In genomic region chr10:93280699-93281366, GRCh38 we compare ENCODE assay signal across 25 cellular contexts.
DNase-seq lines count a peak whose midpoint lies in the region; ATAC-seq, FAIRE-seq and TF ChIP-seq lines count a peak whose summit lies in the region.
"Had no signal": no experiment of that assay in that cellular context is flagged by ENCODE, and none has a peak within 500 bp of the region (broad histone marks: within the 10 kb centered on the region; RNA-seq: fewer than 3 reads in every experiment).

No MANE protein-coding gene starts in this region.

- H3K9ac ChIP-seq in iPS-15b (ENCODE audit: low read depth, low read length) (peak overlapping the region; percentile 87), trophoblast cell (ENCODE audit: low read length) (no peak overlapping the region)
- H3K9ac ChIP-seq: GM23248 had no signal

- no peak for TF ChIP-seq POLR2A in breast epithelium (IDR thresholded peaks at IDR 0.05)

- no peaks in the 10 kb centered on the region for H3K27me3 Mint-ChIP-seq in MCF 10A (ENCODE audit: insufficient read depth, unreplicated experiment)
- H3K27me3 Mint-ChIP-seq: activated naive CD8-positive, alpha-beta T cell treated with anti-CD3 and anti-CD28 coated beads for 36 hours had no signal

- H3K23ac ChIP-seq in trophoblast cell (ENCODE audit: low read length) = no peak overlapping the region

- H3K79me1 ChIP-seq in trophoblast cell (ENCODE audit: low read length) = no peaks in the 10 kb centered on the region

- H3K36me3 ChIP-seq in breast epithelium = no peaks in the 10 kb centered on the region
- H3K36me3 ChIP-seq in WERI-Rb-1 = no peaks in the 10 kb centered on the region
- no peaks in the 10 kb centered on the region for H3K36me3 ChIP-seq in iPS-15b (ENCODE audit: control insufficient read depth, insufficient read depth, low read length)
- H3K36me3 ChIP-seq in trophoblast cell (ENCODE audit: control insufficient read depth in 1 of 2, insufficient read depth in 2 of 2, low read length in 2 of 2) = no peaks in the 10 kb centered on the region
- H3K36me3 ChIP-seq: esophagus muscularis mucosa, left ventricle myocardium inferior, sigmoid colon had no signal

- DNase-seq in breast epithelium (ENCODE audit: low spot score in 2 of 2) = no peak
- no peak for DNase-seq in MCF 10A (ENCODE audit: unreplicated experiment)
- peak; percentile 79 for DNase-seq in WERI-Rb-1
- no peak for DNase-seq in frontal cortex (ENCODE audit: low spot score in 2 of 2)
- DNase-seq in activated CD4-positive, alpha-beta T cell treated with anti-CD3 and anti-CD28 coated beads for 1 hour = no peak
- DNase-seq in trophoblast cell = no peak
- DNase-seq: activated CD4-positive, alpha-beta T cell treated with anti-CD3 and anti-CD28 coated beads, Interleukin-2, amount 50 U/mL, for 4 hours; activated CD8-positive, alpha-beta memory T cell treated with anti-CD3 and anti-CD28 coated beads, Interleukin-2, amount 50 U/mL, for 48 hours; activated naive CD8-positive, alpha-beta T cell treated with anti-CD3 and anti-CD28 coated beads for 36 hours; Calu3; effector memory CD4-positive, alpha-beta T cell; GM23248; immature natural killer cell; left ventricle myocardium inferior; NCI-H2029; NCI-H446 treated with DMSO at 0.1 percent for 48 hours; sigmoid colon; stimulated activated CD4-positive, alpha-beta T cell treated with anti-CD3 and anti-CD28 coated beads, Interleukin-15, amount 100 ng/mL, for 24 hours; T-helper 17 cell had no signal

- CTCF ChIA-PET in MCF 10A (lab: Yijun Ruan, JAX) = interaction anchor here (0.6 to 2.0 kb wide), 6 partner anchors 8 to 201 kb away, joined by 3 to 10 read pairs (median 6); no protein-coding TSS in a partner anchor

- no peak overlapping the region for H3K4me3 ChIP-seq in breast epithelium
- no peak overlapping the region for H3K4me3 ChIP-seq in WERI-Rb-1 (ENCODE audit: low read depth, low read length)
- no peak overlapping the region for H3K4me3 ChIP-seq in iPS-15b (ENCODE audit: low read depth, low read length)
- H3K4me3 ChIP-seq in trophoblast cell (ENCODE audit: low read depth, low read length) = no peak overlapping the region
- H3K4me3 ChIP-seq: A549, esophagus muscularis mucosa, GM23248, left ventricle myocardium inferior, sigmoid colon had no signal

- intact Hi-C loops in breast epithelium (cut with DNase I; ENCODE audit: low total_unique reads) = no loop called here
- intact Hi-C loops in MCF 10A (cut with micrococcal nuclease) = no loop called here

- H4K91ac ChIP-seq in trophoblast cell (ENCODE audit: low read depth, low read length) = no peak overlapping the region

- no peaks in the 10 kb centered on the region for H3K4me1 Mint-ChIP-seq in MCF 10A (ENCODE audit: insufficient read depth, unreplicated experiment)
- H3K4me1 Mint-ChIP-seq: activated naive CD8-positive, alpha-beta T cell treated with anti-CD3 and anti-CD28 coated beads for 36 hours; immature natural killer cell had no signal

- H2BK5ac ChIP-seq in trophoblast cell (ENCODE audit: low read depth, low read length, poor library complexity) = no peak overlapping the region

- no peak overlapping the region for H2BK120ac ChIP-seq in trophoblast cell (ENCODE audit: insufficient read depth, low read length, poor library complexity)

- no peak for ATAC-seq in GM21529 (IDR thresholded peaks at IDR 0.05; ENCODE audit: unreplicated experiment)
- ATAC-seq: T-helper 17 cell had no signal

- no peak for FAIRE-seq in frontal cortex (lab: Jason Lieb, UNC)
- FAIRE-seq: A549 had no signal

- TF ChIP-seq CTCF in breast epithelium (IDR thresholded peaks at IDR 0.05) (no peak), MCF 10A (IDR thresholded peaks at IDR 0.05; ENCODE audit: unreplicated experiment) (no peak), WERI-Rb-1 (IDR thresholded peaks at IDR 0.05; ENCODE audit: low read depth, low read length) (no peak)

- H3K4ac ChIP-seq in trophoblast cell (ENCODE audit: low read depth, low read length) = no peak overlapping the region

- no peaks in the 10 kb centered on the region for H3K9me3 Mint-ChIP-seq in MCF 10A (ENCODE audit: unreplicated experiment)
- H3K9me3 Mint-ChIP-seq: activated naive CD8-positive, alpha-beta T cell treated with anti-CD3 and anti-CD28 coated beads for 36 hours; immature natural killer cell; natural killer cell treated with Interleukin-12 subunit alpha and Interleukin-12 subunit beta and Interleukin-15 and Interleukin-18, amount 100 ng/mL, for 72 hours had no signal

- no peaks in the 10 kb centered on the region for H3K27me3 ChIP-seq in breast epithelium
- H3K27me3 ChIP-seq in WERI-Rb-1 (ENCODE audit: insufficient read depth, low read depth, severe bottlenecking) = no peaks in the 10 kb centered on the region
- no peaks in the 10 kb centered on the region for H3K27me3 ChIP-seq in iPS-15b (ENCODE audit: control insufficient read depth, insufficient read depth, low read length)
- no peaks in the 10 kb centered on the region for H3K27me3 ChIP-seq in trophoblast cell (ENCODE audit: insufficient read depth, low read length)
- H3K27me3 ChIP-seq: esophagus muscularis mucosa, sigmoid colon had no signal

- no peak overlapping the region for H4K8ac ChIP-seq in trophoblast cell (ENCODE audit: low read depth, low read length)

- H2AFZ ChIP-seq in trophoblast cell (ENCODE audit: insufficient read depth, low read length, poor library complexity) = no peak overlapping the region
- H2AFZ ChIP-seq: GM23248 had no signal

- H3K36me3 Mint-ChIP-seq in MCF 10A (ENCODE audit: insufficient read depth, unreplicated experiment) = no peaks in the 10 kb centered on the region
- H3K36me3 Mint-ChIP-seq: activated naive CD8-positive, alpha-beta T cell treated with anti-CD3 and anti-CD28 coated beads for 36 hours; immature natural killer cell; natural killer cell treated with Interleukin-12 subunit alpha and Interleukin-12 subunit beta and Interleukin-15 and Interleukin-18, amount 100 ng/mL, for 72 hours; type B pancreatic cell had no signal

- H3K18ac ChIP-seq in trophoblast cell (ENCODE audit: low read length) = no peak overlapping the region

- no TSS peak for BruUV-seq in MCF 10A (replicated peaks; lab: Mats Ljungman, UMichigan)

- no peak overlapping the region for H3K4me2 ChIP-seq in trophoblast cell (ENCODE audit: low read length)
- H3K4me2 ChIP-seq: A549 had no signal

- POLR2A ChIA-PET in MCF 10A (lab: Yijun Ruan, JAX) = interaction anchor here (1.2 kb wide), 1 partner anchor 169 kb away, joined by 3 read pairs; no protein-coding TSS in a partner anchor

- H4K12ac ChIP-seq in trophoblast cell (ENCODE audit: low read depth, low read length) = no peak overlapping the region

- H3K27ac Mint-ChIP-seq in MCF 10A (ENCODE audit: low read depth, unreplicated experiment) = no peak overlapping the region
- H3K27ac Mint-ChIP-seq: activated naive CD8-positive, alpha-beta T cell treated with anti-CD3 and anti-CD28 coated beads for 36 hours; immature natural killer cell; natural killer cell treated with Interleukin-12 subunit alpha and Interleukin-12 subunit beta and Interleukin-15 and Interleukin-18, amount 100 ng/mL, for 72 hours; T-helper 17 cell; type B pancreatic cell had no signal

- no peaks in the 10 kb centered on the region for H3K79me2 ChIP-seq in trophoblast cell (ENCODE audit: control insufficient read depth, insufficient read depth, low read length, poor library complexity)

- H3K4me3 Mint-ChIP-seq in MCF 10A (ENCODE audit: unreplicated experiment) = no peak overlapping the region
- H3K4me3 Mint-ChIP-seq: activated naive CD8-positive, alpha-beta T cell treated with anti-CD3 and anti-CD28 coated beads for 36 hours; immature natural killer cell; natural killer cell treated with Interleukin-12 subunit alpha and Interleukin-12 subunit beta and Interleukin-15 and Interleukin-18, amount 100 ng/mL, for 72 hours; T-helper 17 cell; type B pancreatic cell had no signal

- H2BK12ac ChIP-seq in trophoblast cell (ENCODE audit: low read length) = no peak overlapping the region

- H3K14ac ChIP-seq in trophoblast cell (ENCODE audit: low read length) = no peak overlapping the region

- H2AK5ac ChIP-seq in trophoblast cell (ENCODE audit: low read length) = no peak overlapping the region

- no CpG with 5 or more reads among the region's 8 CpGs for WGBS in trophoblast cell (ENCODE audit: extremely low coverage, insufficient coverage, insufficient read length)

- H3K9me3 ChIP-seq in breast epithelium (no peaks in the 10 kb centered on the region), WERI-Rb-1 (ENCODE audit: severe bottlenecking) (no peaks in the 10 kb centered on the region), iPS-15b (ENCODE audit: control insufficient read depth, insufficient read depth, low read length) (no peaks in the 10 kb centered on the region), trophoblast cell (ENCODE audit: insufficient read depth, low read depth, low read length) (no peaks in the 10 kb centered on the region)
- H3K9me3 ChIP-seq: A549, esophagus muscularis mucosa, left ventricle myocardium inferior, sigmoid colon had no signal

- H3K27ac ChIP-seq in breast epithelium = peak overlapping the region; percentile 25
- H3K27ac ChIP-seq in WERI-Rb-1 = peak overlapping the region; percentile 53
- no peak overlapping the region for H3K27ac ChIP-seq in trophoblast cell (ENCODE audit: low read depth, low read length)
- H3K27ac ChIP-seq: A549, esophagus muscularis mucosa, GM23248, left ventricle myocardium inferior, sigmoid colon had no signal

- H3K4me1 ChIP-seq in breast epithelium = no peaks in the 10 kb centered on the region
- peaks cover 18% of the 10 kb centered on the region for H3K4me1 ChIP-seq in iPS-15b (ENCODE audit: control insufficient read depth, insufficient read depth, low read length)
- no peaks in the 10 kb centered on the region for H3K4me1 ChIP-seq in trophoblast cell (ENCODE audit: control insufficient read depth in 1 of 2, insufficient read depth in 2 of 2, low read length in 2 of 2)
- H3K4me1 ChIP-seq: A549, esophagus muscularis mucosa, left ventricle myocardium inferior, sigmoid colon had no signal
